28 cellular contexts compared by ENCODE assay signal in genomic region chr6:105789935-105790334, GRCh38.
"Had no signal": no experiment of that assay in that cellular context is flagged by ENCODE, and none has a peak within 500 bp of the region (broad histone marks: within the 10 kb centered on the region; RNA-seq: fewer than 3 reads in every experiment).

No MANE protein-coding gene starts in this region.

- H3K4me1 ChIP-seq: ascending aorta had no signal

- H3K9me3 ChIP-seq: ascending aorta, body of pancreas, MG63 had no signal

- DNase-seq: activated CD4-positive, alpha-beta memory T cell treated with anti-CD3 and anti-CD28 coated beads for 36 hours; activated CD4-positive, alpha-beta T cell treated with anti-CD3 and anti-CD28 coated beads, Interleukin-2, amount 10 ng/mL, durations not matched to agents 7 days and 5 days; activated CD4-positive, CD25-positive, alpha-beta regulatory T cell; activated CD8-positive, alpha-beta memory T cell treated with anti-CD3 and anti-CD28 coated beads for 24 hours; activated effector memory CD4-positive, alpha-beta T cell treated with anti-CD3 and anti-CD28 coated beads, Interleukin-2, amount 50 U/mL, for 16 hours; activated naive CD4-positive, alpha-beta T cell treated with Interleukin-2 at 50 U/mL for 16 hours; activated naive CD8-positive, alpha-beta T cell treated with anti-CD3 and anti-CD28 coated beads, Interleukin-2, amount 50 U/mL, for 24 hours; activated T-cell treated with anti-CD3 and anti-CD28 coated beads, Interleukin-2, amount 50 U/mL, for 4 hours; amniotic stem cell; body of pancreas; central memory CD4-positive, alpha-beta T cell; MG63; NCI-H1105; NCI-H146; NCI-H187 treated with DMSO at 0.1 percent for 48 hours; NCI-H2081 treated with DMSO at 0.1 percent for 48 hours; NCI-H446; NCI-H524 treated with DMSO at 0.1 percent for 48 hours; NCI-H774; PC-9; SHP77 treated with DMSO at 0.1 percent for 48 hours; T-cell; T-helper 2 cell; T1000 had no signal

- H3K36me3 ChIP-seq: ascending aorta, MG63 had no signal

- H3K4me2 ChIP-seq: PC-9 had no signal

- H2AFZ ChIP-seq: PC-9 had no signal

- ATAC-seq: activated naive CD4-positive, alpha-beta T cell treated with anti-CD3 and anti-CD28 coated beads, Interleukin-2, amount 50 U/mL, for 72 hours; activated naive CD8-positive, alpha-beta T cell treated with anti-CD3 and anti-CD28 coated beads, Interleukin-2, amount 50 U/mL, for 24 hours; activated T-cell treated with anti-CD3 and anti-CD28 coated beads, Interleukin-2, amount 50 U/mL, for 4 hours; body of pancreas; T-cell had no signal

- H3K4me3 ChIP-seq: ascending aorta, body of pancreas, MG63, PC-9 had no signal

- H3K27ac ChIP-seq: ascending aorta, body of pancreas, PC-9, VCaP had no signal

- H3K27me3 ChIP-seq: ascending aorta, body of pancreas, MG63 had no signal

- FAIRE-seq: bronchial epithelial cell had no signal
